Comparison of ENCODE assay signal across 8 cellular contexts in the genomic region with DNA sequence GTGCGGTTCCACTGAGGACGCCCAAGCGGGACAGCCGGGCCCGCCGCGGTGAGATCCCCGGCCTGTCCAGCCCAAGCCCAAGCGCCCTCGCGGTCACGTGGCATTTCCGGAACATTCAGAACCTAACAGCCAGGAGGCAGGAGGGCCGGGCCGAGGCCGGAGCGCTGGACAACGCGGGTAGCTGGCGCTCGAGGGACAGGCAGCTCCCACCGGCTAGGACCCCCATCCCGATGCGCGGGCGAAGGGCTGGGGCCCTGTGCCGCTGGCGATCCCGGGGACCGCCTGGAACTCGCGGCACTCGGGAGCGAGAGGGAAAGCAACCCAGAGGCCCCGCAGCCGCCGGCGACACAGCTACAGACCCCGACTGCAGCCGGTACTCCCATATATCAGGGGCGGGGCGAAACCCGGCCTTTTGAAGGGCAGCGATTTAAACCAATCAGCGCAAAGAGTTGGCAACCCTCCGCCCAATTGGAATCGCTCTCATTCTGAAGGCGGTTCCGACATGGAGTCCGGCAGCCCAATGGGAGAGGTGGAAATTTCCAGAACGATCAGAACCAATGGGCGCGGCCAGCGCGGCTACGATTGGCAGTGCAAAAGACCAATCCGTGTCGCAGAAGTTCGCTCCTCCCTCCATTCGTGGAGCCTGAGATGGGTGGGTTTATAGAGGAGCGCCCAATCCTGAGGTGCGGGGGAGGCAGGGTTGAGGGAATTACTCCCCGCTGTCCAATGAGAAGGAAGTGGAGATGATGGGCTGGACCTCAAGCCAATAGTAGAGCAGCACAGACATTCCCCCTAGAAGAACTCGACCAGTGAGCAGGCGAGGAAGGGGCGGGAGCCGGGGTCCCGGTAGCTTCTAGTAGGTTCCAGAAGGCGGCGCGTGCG. TPM values are rescaled to one million over a fixed set of nuclear protein-coding genes. Genes with fewer than 3 reads are reported as not detected.
A peak's percentile ranks its signal among the peaks of the same experiment; 100 is the strongest.
DNase-seq lines count a peak whose midpoint lies in the region; ATAC-seq, FAIRE-seq and TF ChIP-seq lines count a peak whose summit lies in the region.

STIP1 (plus strand) TSS at position 849 of the 882 bp plus-strand sequence. CDS start 91 bp downstream, outside the sequence.

- H3K27ac ChIP-seq in psoas muscle: no peak within 1 kb of the TSS

- intact Hi-C loops in left ventricle myocardium superior (cut with micrococcal nuclease): no loop called here
- intact Hi-C loops in psoas muscle (cut with DNase I): loop anchor here in 1 of 2 donors (5.0 kb wide), 1 partner anchor 42 kb away; the partner anchor contains the start of genes NUDT22 and TRPT1

- H3K9me3 ChIP-seq in T-helper 17 cell (ENCODE audit: control insufficient read depth, low read length, poor library complexity, severe bottlenecking) (no peaks in the 10 kb centered on the region), psoas muscle (no peaks in the 10 kb centered on the region)

- peaks cover 0 to 11% of the 10 kb centered on the region in 2 donors for H3K36me3 ChIP-seq in psoas muscle (ENCODE audit: insufficient read depth in 1 of 2, low read depth in 1 of 2)

- peaks cover 56% of the 10 kb centered on the region for H3K4me1 ChIP-seq in psoas muscle

- peak; percentile 66 for FAIRE-seq in urothelium cell line (lab: Jason Lieb, UNC)

- peak within 1 kb of the TSS; percentile 100 for H3K4me3 Mint-ChIP-seq in T-helper 17 cell

- no peaks in the 10 kb centered on the region for H3K36me3 Mint-ChIP-seq in T-helper 17 cell (ENCODE audit: low read depth)

- peak; percentile 86 for ATAC-seq in HG02885 (IDR thresholded peaks at IDR 0.05; ENCODE audit: poor library complexity, unreplicated experiment)
- peak; percentile 90 for ATAC-seq in T-helper 17 cell
- peak; percentile 88 for ATAC-seq in left ventricle myocardium superior
- ATAC-seq in psoas muscle: peak; percentile 83 to 88 (median 86)

- WGBS in psoas muscle, 3 donors: 0% methylated on average over 68 to 72 of the region's 72 CpGs

- H3K27me3 Mint-ChIP-seq in T-helper 17 cell: no peaks in the 10 kb centered on the region

- H3K27me3 ChIP-seq in psoas muscle (ENCODE audit: insufficient read depth in 3 of 3, low read length in 2 of 3): no peaks in the 10 kb centered on the region

- DNase-seq in NCI-H1694 treated with DMSO at 0.1 percent for 48 hours (lab: John Stamatoyannopoulos, UW) (peak; percentile 99), T-helper 17 cell (peak; percentile 95 to 97 (median 96)), amygdala (lab: John Stamatoyannopoulos, UW) (peak; percentile 97 to 100 (median 99)), left ventricle myocardium superior (peak; percentile 98), psoas muscle (peak; percentile 98 to 99), urothelium cell line (ENCODE audit: low spot score) (peak; percentile 98)

- no peak within 1 kb of the TSS for H3K27ac Mint-ChIP-seq in T-helper 17 cell

- H3K4me1 Mint-ChIP-seq in T-helper 17 cell: peaks cover 23% of the 10 kb centered on the region

- TF ChIP-seq POLR2A in GM15510 (IDR thresholded peaks at IDR 0.05; ENCODE audit: borderline replicate concordance, extremely low read depth, insufficient read length): peak; percentile 99

- TF ChIP-seq CTCF in psoas muscle (IDR thresholded peaks at IDR 0.05): peak; percentile 33

- peak within 1 kb of the TSS; percentile 73 for H3K4me3 ChIP-seq in psoas muscle

RNA-seq across cellular contexts. Expression of gene STIP1, which starts in this region (rescaled TPM):
- total RNA-seq in T-helper 17 cell (10 to 100 TPM; 66.9 to 69.1 TPM), left ventricle myocardium superior (127 TPM), psoas muscle (100 to 1,000 TPM; 124 to 194 (median 162) TPM)
- polyA plus RNA-seq in psoas muscle: 100 to 1,000 TPM; 158 to 207 (median 205) TPM
